9 cellular contexts compared by ENCODE assay signal in the genomic region with DNA sequence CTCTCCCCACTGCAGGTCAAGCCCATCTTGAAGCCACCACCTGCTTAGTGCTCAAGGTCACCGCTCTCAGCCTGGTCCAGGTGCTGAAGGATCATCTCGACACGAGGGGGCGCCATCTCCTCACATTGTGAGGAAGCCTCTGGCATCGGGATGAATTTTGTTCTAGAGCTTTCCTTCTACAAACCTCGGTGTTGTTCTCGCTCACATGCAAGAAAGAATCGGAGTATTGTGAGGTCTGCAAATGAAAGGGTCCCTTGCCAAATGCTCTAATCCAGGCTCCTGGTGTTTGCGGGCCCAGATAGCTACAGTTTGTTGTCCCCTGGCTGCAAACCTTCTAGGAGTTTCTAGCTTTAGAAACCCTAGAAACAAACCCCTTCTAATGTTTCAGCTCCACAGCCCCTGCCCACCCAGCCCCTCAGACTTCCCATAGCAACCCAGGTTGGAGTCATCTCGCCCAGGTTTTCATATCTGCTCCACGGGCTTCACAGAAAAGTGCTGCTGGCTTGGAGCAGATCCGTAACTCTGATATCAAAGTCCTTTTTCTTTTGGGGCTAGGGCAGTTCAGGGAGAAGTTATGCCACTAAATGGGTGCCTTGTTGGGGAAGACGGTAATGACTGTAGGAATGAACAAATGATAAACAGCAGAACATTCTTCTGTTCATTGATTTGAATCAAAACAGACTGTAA. TPM values are rescaled to one million over a fixed set of nuclear protein-coding genes. Genes with fewer than 3 reads are reported as not detected.
DNase-seq lines count a peak whose midpoint lies in the region; ATAC-seq, FAIRE-seq and TF ChIP-seq lines count a peak whose summit lies in the region.
"Had no signal": no experiment of that assay in that cellular context is flagged by ENCODE, and none has a peak within 500 bp of the region (broad histone marks: within the 10 kb centered on the region; RNA-seq: fewer than 3 reads in every experiment).

No MANE protein-coding gene starts in this region.

- no peaks in the 10 kb centered on the region for H3K9me3 Mint-ChIP-seq in osteocyte (ENCODE audit: unreplicated experiment)

- in situ Hi-C loops in Caki2 (cut with HindIII; ENCODE audit: low pct_unique_long_range_greater_than_20kb, low sequenced_read_pairs), result no loop called here

- TF ChIP-seq POLR2A in thyroid gland (IDR thresholded peaks at IDR 0.05), result no peak

- DNase-seq in Caki2 (ENCODE audit: low read depth), result peak; percentile 77
- peak; percentile 61 for DNase-seq in MG63
- peak; percentile 75 for DNase-seq in RWPE2 (ENCODE audit: low spot score)
- peak; percentile 84 for DNase-seq in activated T-helper 9 cell treated with anti-CD3 and anti-CD28 coated beads, Interleukin-2, amount 50 U/mL, for 16 hours (ENCODE audit: low read depth)
- DNase-seq in frontal cortex (ENCODE audit: low spot score in 2 of 2), result peak; percentile 64 to 79
- DNase-seq in osteocyte (ENCODE audit: extremely low spot score, unreplicated experiment), result peak; percentile 93
- DNase-seq in thyroid gland, result peak; percentile 89 to 95

- H3K4me3 ChIP-seq in MG63 (no peak overlapping the region), RWPE2 (ENCODE audit: severe bottlenecking) (no peak overlapping the region), thyroid gland (replicated peaks in 1 of 3) (no peak overlapping the region)

- H3K27me3 Mint-ChIP-seq in osteocyte (ENCODE audit: unreplicated experiment), result peaks cover 10% of the 10 kb centered on the region

- no peak overlapping the region for H3K4me3 Mint-ChIP-seq in osteocyte (ENCODE audit: unreplicated experiment)

- intact Hi-C loops in thyroid gland (cut with DNase I), result loop anchor here (2.0 kb wide), 1 partner anchor 427 kb away; no protein-coding TSS in a partner anchor

- peaks cover 2% of the 10 kb centered on the region for H3K4me1 ChIP-seq in RWPE2 (ENCODE audit: insufficient read depth, poor library complexity, severe bottlenecking)
- H3K4me1 ChIP-seq in thyroid gland, result peaks cover 4 to 7% of the 10 kb centered on the region in 2 donors

- H3K9me3 ChIP-seq in MG63 (no peaks in the 10 kb centered on the region; the same call in 1 of the 2 replicates), RWPE2 (ENCODE audit: severe bottlenecking) (no peaks in the 10 kb centered on the region), thyroid gland (no peaks in the 10 kb centered on the region)

- FAIRE-seq in frontal cortex (lab: Jason Lieb, UNC), result peak; percentile 79
- FAIRE-seq: endometrium had no signal

- no peaks in the 10 kb centered on the region for H3K36me3 ChIP-seq in MG63
- no peaks in the 10 kb centered on the region for H3K36me3 ChIP-seq in RWPE2 (ENCODE audit: low read depth)
- no peaks in the 10 kb centered on the region for H3K36me3 ChIP-seq in thyroid gland

- H3K27me3 ChIP-seq in MG63, result no peaks in the 10 kb centered on the region
- no peaks in the 10 kb centered on the region for H3K27me3 ChIP-seq in RWPE2 (ENCODE audit: insufficient read depth, poor library complexity, severe bottlenecking)
- no peaks in the 10 kb centered on the region for H3K27me3 ChIP-seq in thyroid gland

- TF ChIP-seq CTCF in RWPE2 (IDR thresholded peaks at IDR 0.05; ENCODE audit: poor library complexity, severe bottlenecking) (peak; percentile 93), osteocyte (IDR thresholded peaks at IDR 0.05) (peak; percentile 95), thyroid gland (IDR thresholded peaks at IDR 0.05) (peak; percentile 79 to 97 (median 92))

- 22 to 29% methylated on average over 11 to 13 of the region's 13 CpGs for WGBS in thyroid gland, 2 donors

- H3K27ac Mint-ChIP-seq in osteocyte (ENCODE audit: unreplicated experiment), result no peak overlapping the region

- H3K27ac ChIP-seq in RWPE2 (ENCODE audit: poor library complexity, severe bottlenecking) (no peak overlapping the region), thyroid gland (peak overlapping the region in 2 of 3 donors; percentile 32 to 79)

- H3K4me1 Mint-ChIP-seq in osteocyte (ENCODE audit: unreplicated experiment), result peaks cover 12% of the 10 kb centered on the region

- peak; percentile 88 for ATAC-seq in GM21529 (IDR thresholded peaks at IDR 0.05; ENCODE audit: unreplicated experiment)
- ATAC-seq in RWPE2 (ENCODE audit: low read depth), result peak; percentile 90

- H3K36me3 Mint-ChIP-seq in osteocyte (ENCODE audit: unreplicated experiment), result no peaks in the 10 kb centered on the region

RNA-seq across cellular contexts. Expression of gene ATP5PO, which starts 8.6 kb away (rescaled TPM):
- 355 and 415 TPM in 2 replicates for total RNA-seq in Caki2 (2014; rRNA removed; shearing (Covaris generic); ENCODE audit: low replicate concordance)
- total RNA-seq in MG63 (2014; rRNA removed; shearing (Covaris generic); ENCODE audit: low replicate concordance), result 210 and 538 TPM in 2 replicates
- total RNA-seq in frontal cortex (183 TPM), osteocyte (150 and 152 TPM in 2 replicates), thyroid gland (100 to 1,000 TPM; 201 to 300 (median 256) TPM)
